In the genomic region with DNA sequence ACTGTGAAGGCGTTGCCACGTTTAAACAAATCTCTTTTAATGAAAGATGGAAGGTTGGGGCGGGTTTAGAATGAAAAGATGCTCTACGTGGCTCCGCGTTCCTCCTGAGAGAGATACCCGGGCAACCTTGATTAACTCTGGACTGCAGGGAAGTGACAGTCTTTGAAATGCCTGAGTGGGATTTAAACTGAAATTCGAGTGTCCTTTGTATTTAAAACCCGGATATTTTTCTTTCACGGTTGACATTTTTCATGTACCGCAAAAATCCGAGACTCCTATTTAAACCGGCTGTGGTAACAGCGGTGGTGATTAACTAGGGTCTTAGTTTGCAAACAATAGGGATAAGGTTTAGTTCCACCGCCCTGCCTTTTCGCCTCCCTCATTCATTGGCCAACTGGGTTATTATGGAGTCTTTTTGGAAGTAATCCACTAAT, we compare ENCODE assay signal across 8 cellular contexts. TPM values are rescaled to one million over a fixed set of nuclear protein-coding genes. Genes with fewer than 3 reads are reported as not detected.
DNase-seq lines count a peak whose midpoint lies in the region; ATAC-seq and TF ChIP-seq lines count a peak whose summit lies in the region.

No MANE protein-coding gene starts in this region.

- peaks cover 57% of the 10 kb centered on the region for H3K79me2 ChIP-seq in DOHH2 (ENCODE audit: control insufficient read depth, low read length)
- H3K79me2 ChIP-seq in GM23338 (replicated peaks; ENCODE audit: insufficient read depth): peaks cover 56% of the 10 kb centered on the region
- H3K79me2 ChIP-seq in hepatocyte: peaks cover 55% of the 10 kb centered on the region

- H3K4me2 ChIP-seq in DOHH2 (ENCODE audit: low read length) (peak overlapping the region; percentile 89), GM23338 (peak overlapping the region; percentile 85), hepatocyte (peak overlapping the region; percentile 82)

- H3K36me3 Mint-ChIP-seq in GM23338 (ENCODE audit: low read depth): peaks cover 34% of the 10 kb centered on the region
- H3K36me3 Mint-ChIP-seq in activated naive CD4-positive, alpha-beta T cell treated with anti-CD3 and anti-CD28 coated beads, Interleukin-2, amount 50 U/mL, for 72 hours: peaks cover 21 to 31% of the 10 kb centered on the region in 2 donors

- H3K36me3 ChIP-seq in DOHH2 (ENCODE audit: control insufficient read depth, low read length) (peaks cover 46% of the 10 kb centered on the region), GM23338 (ENCODE audit: insufficient read depth) (no peaks in the 10 kb centered on the region), hepatocyte (replicated peaks; ENCODE audit: insufficient read depth, low read depth) (no peaks in the 10 kb centered on the region), gastrocnemius medialis (no peaks in the 10 kb centered on the region)

- H3K27ac Mint-ChIP-seq in GM23338: peak overlapping the region; percentile 98
- peak overlapping the region; percentile 95 to 100 for H3K27ac Mint-ChIP-seq in activated naive CD4-positive, alpha-beta T cell treated with anti-CD3 and anti-CD28 coated beads, Interleukin-2, amount 50 U/mL, for 72 hours

- H3K4me1 ChIP-seq in DOHH2 (ENCODE audit: control insufficient read depth, low read length) (peaks cover 21% of the 10 kb centered on the region), GM23338 (ENCODE audit: insufficient read depth) (peaks cover 23% of the 10 kb centered on the region), hepatocyte (ENCODE audit: insufficient read depth) (peaks cover 8% of the 10 kb centered on the region), gastrocnemius medialis (peaks cover 14 to 17% of the 10 kb centered on the region in 2 donors)

- ATAC-seq in GM23338: peak; percentile 32
- peak; percentile 17 to 25 for ATAC-seq in activated naive CD4-positive, alpha-beta T cell treated with anti-CD3 and anti-CD28 coated beads, Interleukin-2, amount 50 U/mL, for 72 hours
- ATAC-seq in gastrocnemius medialis: no peak

- no peaks in the 10 kb centered on the region for H3K9me3 ChIP-seq in DOHH2 (ENCODE audit: control insufficient read depth, insufficient read depth, low read length)
- no peaks in the 10 kb centered on the region for H3K9me3 ChIP-seq in hepatocyte (ENCODE audit: low read depth)
- no peaks in the 10 kb centered on the region for H3K9me3 ChIP-seq in gastrocnemius medialis

- H3F3A ChIP-seq in DOHH2 (ENCODE audit: control insufficient read depth, insufficient read depth) (0 out of 2 replicates have a peak, but pooled peaks cover 2% of the 10 kb centered on the region), GM23338 (replicated peaks; ENCODE audit: low read depth) (no peaks in the 10 kb centered on the region; the same call in 1 of the 2 replicates)

- H3K4me3 ChIP-seq in DOHH2 (ENCODE audit: low read length) (peak overlapping the region; percentile 89), GM23338 (peak overlapping the region; percentile 88), hepatocyte (peak overlapping the region; percentile 73), gastrocnemius medialis (peak overlapping the region; percentile 72 to 89 (median 82))

- DNase-seq in GM23338 (ENCODE audit: low spot score): peak; percentile 34
- peak; percentile 7 for DNase-seq in NCI-H1417 treated with DMSO at 0.1 percent for 48 hours (lab: John Stamatoyannopoulos, UW)
- no peak for DNase-seq in activated naive CD4-positive, alpha-beta T cell treated with anti-CD3 and anti-CD28 coated beads, Interleukin-2, amount 50 U/mL, for 72 hours (ENCODE audit: low spot score in 2 of 2)
- DNase-seq in hepatocyte (ENCODE audit: low spot score): peak; percentile 31
- no peak for DNase-seq in gastrocnemius medialis
- DNase-seq in stimulated activated CD4-positive, alpha-beta T cell treated with anti-CD3 and anti-CD28 coated beads, Interleukin-2, amount 100 ng/mL, for 48 hours: no peak
- DNase-seq in stimulated activated CD4-positive, alpha-beta T cell treated with anti-CD3 and anti-CD28 coated beads, Interleukin-4, amount 100 ng/mL, for 24 hours: no peak

- no peaks in the 10 kb centered on the region for H3K9me2 ChIP-seq in DOHH2 (replicated peaks; ENCODE audit: control insufficient read depth, low read length)
- no peaks in the 10 kb centered on the region for H3K9me2 ChIP-seq in GM23338 (ENCODE audit: insufficient read depth)
- H3K9me2 ChIP-seq in hepatocyte (replicated peaks; ENCODE audit: insufficient read depth): no peaks in the 10 kb centered on the region

- peaks cover 8% of the 10 kb centered on the region; the same call in 2 of the 3 replicates for H3K9me3 Mint-ChIP-seq in GM23338
- no peaks in the 10 kb centered on the region for H3K9me3 Mint-ChIP-seq in activated naive CD4-positive, alpha-beta T cell treated with anti-CD3 and anti-CD28 coated beads, Interleukin-2, amount 50 U/mL, for 72 hours

- TF ChIP-seq CTCF in DOHH2 (IDR thresholded peaks at IDR 0.05; ENCODE audit: low read depth, low read length, poor library complexity, severe bottlenecking) (no peak), GM23338 (conservative IDR thresholded peaks at IDR 0.05; ENCODE audit: low read depth in 2 of 2) (no peak), hepatocyte (IDR thresholded peaks at IDR 0.05; ENCODE audit: poor library complexity) (no peak), gastrocnemius medialis (IDR thresholded peaks at IDR 0.05 in 4 of 5, conservative IDR thresholded peaks at IDR 0.05 in 1 of 5) (no peak)

- peak overlapping the region; percentile 77; the same call in 1 of the 2 replicates for H2AFZ ChIP-seq in GM23338
- H2AFZ ChIP-seq in hepatocyte: peak overlapping the region; percentile 95

- intact Hi-C loops in gastrocnemius medialis (cut with DNase I; ENCODE audit: low total_unique reads): loop anchor here (2.0 to 5.0 kb wide), 2 partner anchors 49 to 63 kb away; a partner anchor contains a TSS

- H3K27me3 ChIP-seq in DOHH2 (ENCODE audit: control insufficient read depth, low read length) (no peaks in the 10 kb centered on the region), GM23338 (ENCODE audit: insufficient read depth) (no peaks in the 10 kb centered on the region), hepatocyte (no peaks in the 10 kb centered on the region), gastrocnemius medialis (no peaks in the 10 kb centered on the region)

- H3K27ac ChIP-seq in DOHH2 (ENCODE audit: low read depth, low read length): peak overlapping the region; percentile 68
- peak overlapping the region; percentile 85 for H3K27ac ChIP-seq in GM23338 (ENCODE audit: low read depth)
- peak overlapping the region; percentile 92 for H3K27ac ChIP-seq in hepatocyte
- peak overlapping the region; percentile 63 to 81 (median 78) for H3K27ac ChIP-seq in gastrocnemius medialis

- H4K20me1 ChIP-seq in DOHH2 (ENCODE audit: control insufficient read depth, insufficient read depth, low read depth, low read length) (peaks cover 7% of the 10 kb centered on the region; the same call in 1 of the 2 replicates), GM23338 (replicated peaks; ENCODE audit: insufficient read depth) (peaks cover 36% of the 10 kb centered on the region), hepatocyte (ENCODE audit: insufficient read depth, poor library complexity, severe bottlenecking) (peaks cover 8% of the 10 kb centered on the region)

- WGBS in hepatocyte (ENCODE audit: low lambda C conversion rate, missing lambda C conversion rate): under 1% methylated on average over 16 of the region's 16 CpGs

- TF ChIP-seq POLR2A in gastrocnemius medialis (IDR thresholded peaks at IDR 0.05): no peak

- peaks cover 7% of the 10 kb centered on the region for H3K27me3 Mint-ChIP-seq in GM23338 (ENCODE audit: insufficient read depth, low read depth, poor library complexity)

- peak overlapping the region; percentile 100 for H3K4me3 Mint-ChIP-seq in GM23338

- H3K4me1 Mint-ChIP-seq in GM23338: peaks cover 27% of the 10 kb centered on the region

- in situ Hi-C loops in gastrocnemius medialis (cut with MboI; ENCODE audit: low sequenced_read_pairs in 4 of 4): no loop called here

TF ChIP-seq in GM23338, 12 proteins besides CTCF, POLR2A, EP300 and RAD21 (continues in another document):
- no peak for TF ChIP-seq JUNB (IDR thresholded peaks at IDR 0.05; ENCODE audit: unreplicated experiment)
- TF ChIP-seq CREB1 (CRISPR knock-in tag; IDR thresholded peaks at IDR 0.05; ENCODE audit: low read depth): no peak

RNA-seq across cellular contexts. Expression of a gene that starts 0.7 kb away (rescaled TPM):
- 67.4 and 72.4 TPM in 2 replicates for total RNA-seq in GM23338 (2014; rRNA removed; shearing (Covaris generic))
- 87.8 and 113 TPM in 2 replicates for polyA plus RNA-seq in GM23338 (2016; fragmentation: Nextera tagmentation; extraction: Ambion mirVana)
- 10 to 100 TPM; 32.0 to 37.7 TPM for total RNA-seq in activated naive CD4-positive, alpha-beta T cell treated with anti-CD3 and anti-CD28 coated beads, Interleukin-2, amount 50 U/mL, for 72 hours
- total RNA-seq in hepatocyte: 16.7 TPM in 2 replicates
- 8.9 and 9.7 TPM in 2 replicates for polyA plus RNA-seq in hepatocyte
- 1 to 10 TPM; 3.3 to 5.4 (median 4.4) TPM for total RNA-seq in gastrocnemius medialis

Comparison
In these comparisons a context has a peak if more than half of its experiments do, and no peak if none do; other contexts are left out.
1. ATAC-seq: peak in GM23338 (single experiment) and activated naive CD4-positive, alpha-beta T cell treated with anti-CD3 and anti-CD28 coated beads, Interleukin-2, amount 50 U/mL, for 72 hours (2 of 2); none in gastrocnemius medialis (0 of 2).
2. DNase-seq: peak in GM23338 (single experiment), NCI-H1417 treated with DMSO at 0.1 percent for 48 hours (single experiment) and hepatocyte (single experiment); none in activated naive CD4-positive, alpha-beta T cell treated with anti-CD3 and anti-CD28 coated beads, Interleukin-2, amount 50 U/mL, for 72 hours (0 of 2), gastrocnemius medialis (0 of 2), stimulated activated CD4-positive, alpha-beta T cell treated with anti-CD3 and anti-CD28 coated beads, Interleukin-2, amount 100 ng/mL, for 48 hours (0 of 2) and stimulated activated CD4-positive, alpha-beta T cell treated with anti-CD3 and anti-CD28 coated beads, Interleukin-4, amount 100 ng/mL, for 24 hours (single experiment).
3. Peak in every context shown above with its lines, with median percentiles within 50 percentile points of each other: H3K27ac ChIP-seq, H3K4me2 ChIP-seq and H3K4me3 ChIP-seq.